Comparison of ENCODE assay signal across 1 cellular context in the genomic region with DNA sequence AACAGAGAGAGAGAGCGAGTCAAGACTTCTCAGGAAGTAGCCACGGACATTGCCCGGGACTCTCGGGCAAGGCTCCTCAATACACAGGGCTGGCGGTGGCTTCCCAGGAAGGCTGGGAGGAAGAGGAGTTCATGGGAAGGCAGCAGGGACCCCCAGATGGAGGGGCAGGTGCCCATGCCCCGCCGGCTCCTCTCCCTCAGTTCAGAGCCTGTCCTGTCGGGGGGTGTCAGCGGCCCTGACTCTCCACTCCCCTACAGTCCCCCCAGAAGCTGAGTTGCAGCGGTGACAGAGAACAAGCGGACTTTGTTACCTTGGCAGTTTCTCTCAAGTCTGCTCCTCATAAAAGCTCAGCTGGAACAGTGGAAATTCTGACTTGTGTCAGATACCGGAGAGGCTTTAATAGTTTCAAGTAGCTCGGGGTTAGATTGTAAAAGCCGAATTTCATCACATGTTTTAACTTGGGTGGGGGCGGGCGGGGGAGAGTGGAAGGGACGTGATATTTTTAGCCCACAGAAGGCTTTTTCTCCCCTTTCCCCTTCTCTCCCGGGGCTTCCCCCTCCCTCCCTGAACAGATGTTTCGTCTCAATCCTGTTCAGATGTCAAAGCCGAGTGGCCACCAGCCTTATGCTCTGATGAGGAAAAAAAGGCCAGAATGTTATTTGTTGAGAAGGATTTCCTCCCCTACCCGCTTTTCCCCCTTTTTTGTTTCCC.
TF ChIP-seq lines count a peak whose summit lies in the region.

No MANE protein-coding gene starts in this region.

TF ChIP-seq in WTC11, 78 proteins besides CTCF, POLR2A, EP300 and RAD21 (continued from another document):
- no peak for TF ChIP-seq ZNF425 (CRISPR knock-in tag; conservative IDR thresholded peaks at IDR 0.05)
- no peak for TF ChIP-seq AFF4 (CRISPR knock-in tag; IDR thresholded peaks at IDR 0.05; ENCODE audit: borderline replicate concordance)
- no peak for TF ChIP-seq ZNF671 (CRISPR knock-in tag; IDR thresholded peaks at IDR 0.05)
- no peak for TF ChIP-seq RELA (CRISPR knock-in tag; IDR thresholded peaks at IDR 0.05; ENCODE audit: borderline replicate concordance)
- TF ChIP-seq, protein P1, sequence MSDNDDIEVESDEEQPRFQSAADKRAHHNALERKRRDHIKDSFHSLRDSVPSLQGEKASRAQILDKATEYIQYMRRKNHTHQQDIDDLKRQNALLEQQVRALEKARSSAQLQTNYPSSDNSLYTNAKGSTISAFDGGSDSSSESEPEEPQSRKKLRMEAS (CRISPR knock-in tag; IDR thresholded peaks at IDR 0.05): no peak
- no peak for TF ChIP-seq JUN (CRISPR knock-in tag; IDR thresholded peaks at IDR 0.05)
